In the genomic region with DNA sequence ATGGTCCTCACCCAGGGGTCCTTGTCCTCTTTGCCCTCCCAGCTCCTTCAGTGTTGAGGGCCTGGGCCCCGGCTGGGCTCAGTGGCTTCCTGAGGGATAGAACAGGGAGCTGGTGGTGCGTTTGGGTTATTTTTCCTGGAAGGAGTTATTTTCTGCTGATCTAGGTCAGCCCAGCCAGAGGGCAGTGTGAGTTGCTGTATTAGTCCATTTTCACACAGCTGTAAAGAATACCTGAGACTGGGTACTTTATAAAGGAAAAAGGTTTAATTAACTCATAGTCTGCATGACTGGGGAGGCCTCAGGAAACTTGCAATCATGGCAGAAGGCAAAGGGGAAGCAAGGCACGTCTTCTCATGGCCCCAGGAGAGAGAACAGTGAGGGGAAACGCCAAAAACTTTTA, we compare ENCODE assay signal across 19 cellular contexts.
"Had no signal": no experiment of that assay in that cellular context is flagged by ENCODE, and none has a peak within 500 bp of the region (broad histone marks: within the 10 kb centered on the region; RNA-seq: fewer than 3 reads in every experiment).

No MANE protein-coding gene starts in this region.

- H3K27ac ChIP-seq: right atrium auricular region, skin epidermis, upper lobe of right lung had no signal

- H3K4me3 ChIP-seq: mucosa of descending colon, right atrium auricular region, skin epidermis, upper lobe of right lung had no signal

- H3K9me3 Mint-ChIP-seq: activated B cell treated with CpG ODN at 0.5 μM for 24 hours; activated naive CD4-positive, alpha-beta T cell treated with anti-CD3 and anti-CD28 coated beads, Interleukin-2, amount 50 U/mL, for 72 hours; central memory CD8-positive, alpha-beta T cell; naive thymus-derived CD4-positive, alpha-beta T cell; stimulated activated naive CD8-positive, alpha-beta T cell treated with anti-CD3 and anti-CD28 coated beads, Interleukin-15, amount 100 ng/mL, for 72 hours had no signal

- H3K4me1 ChIP-seq: upper lobe of right lung had no signal

- H3K36me3 Mint-ChIP-seq: activated naive CD4-positive, alpha-beta T cell treated with anti-CD3 and anti-CD28 coated beads, Interleukin-2, amount 50 U/mL, for 72 hours; naive thymus-derived CD4-positive, alpha-beta T cell had no signal

- DNase-seq: activated B cell treated with CpG ODN at 0.5 μM for 24 hours; activated CD4-positive, alpha-beta T cell treated with anti-CD3 and anti-CD28 coated beads for 48 hours; activated CD8-positive, alpha-beta memory T cell treated with anti-CD3 and anti-CD28 coated beads, Interleukin-2, amount 50 U/mL, for 4 hours; activated CD8-positive, alpha-beta T cell treated with anti-CD3 and anti-CD28 coated beads, Interleukin-2, amount 10 ng/mL, durations not matched to agents 7 days and 5 days; activated effector memory CD4-positive, alpha-beta T cell treated with anti-CD3 and anti-CD28 coated beads, Interleukin-2, amount 50 U/mL, for 16 hours; activated T-cell treated with anti-CD3 and anti-CD28 coated beads, Interleukin-2, amount 50 U/mL, for 48 hours; effector CD8-positive, alpha-beta T cell; left colon; mammary epithelial cell; mucosa of descending colon; naive thymus-derived CD4-positive, alpha-beta T cell; posterior cingulate gyrus; stimulated activated naive CD8-positive, alpha-beta T cell treated with anti-CD3 and anti-CD28 coated beads, Interleukin-15, amount 100 ng/mL, for 72 hours; T-helper 2 cell had no signal

- H3K27me3 ChIP-seq: right atrium auricular region had no signal

- H3K36me3 ChIP-seq: right atrium auricular region, upper lobe of right lung had no signal

- ATAC-seq: activated CD8-positive, alpha-beta T cell treated with anti-CD3 and anti-CD28 coated beads, Interleukin-2, amount 10 ng/mL, durations not matched to agents 7 days and 5 days; activated naive CD4-positive, alpha-beta T cell treated with anti-CD3 and anti-CD28 coated beads, Interleukin-2, amount 50 U/mL, for 72 hours; left colon; mucosa of descending colon; naive thymus-derived CD4-positive, alpha-beta T cell; stimulated activated naive CD8-positive, alpha-beta T cell treated with anti-CD3 and anti-CD28 coated beads, Interleukin-15, amount 100 ng/mL, for 72 hours; upper lobe of right lung had no signal

- H3K27ac Mint-ChIP-seq: activated B cell treated with CpG ODN at 0.5 μM for 24 hours; activated CD8-positive, alpha-beta T cell treated with anti-CD3 and anti-CD28 coated beads, Interleukin-2, amount 10 ng/mL, durations not matched to agents 7 days and 5 days; activated naive CD4-positive, alpha-beta T cell treated with anti-CD3 and anti-CD28 coated beads, Interleukin-2, amount 50 U/mL, for 72 hours; naive thymus-derived CD4-positive, alpha-beta T cell had no signal

- H3K4me3 Mint-ChIP-seq: activated B cell treated with CpG ODN at 0.5 μM for 24 hours; activated CD8-positive, alpha-beta T cell treated with anti-CD3 and anti-CD28 coated beads, Interleukin-2, amount 10 ng/mL, durations not matched to agents 7 days and 5 days; central memory CD8-positive, alpha-beta T cell; naive thymus-derived CD4-positive, alpha-beta T cell; stimulated activated naive CD8-positive, alpha-beta T cell treated with anti-CD3 and anti-CD28 coated beads, Interleukin-15, amount 100 ng/mL, for 72 hours had no signal

- H3K9me3 ChIP-seq: mucosa of descending colon, right atrium auricular region, upper lobe of right lung had no signal

- H3K4me1 Mint-ChIP-seq: activated B cell treated with CpG ODN at 0.5 μM for 24 hours; central memory CD8-positive, alpha-beta T cell had no signal
